Comparison of ENCODE assay signal across 5 cellular contexts in the genomic region with DNA sequence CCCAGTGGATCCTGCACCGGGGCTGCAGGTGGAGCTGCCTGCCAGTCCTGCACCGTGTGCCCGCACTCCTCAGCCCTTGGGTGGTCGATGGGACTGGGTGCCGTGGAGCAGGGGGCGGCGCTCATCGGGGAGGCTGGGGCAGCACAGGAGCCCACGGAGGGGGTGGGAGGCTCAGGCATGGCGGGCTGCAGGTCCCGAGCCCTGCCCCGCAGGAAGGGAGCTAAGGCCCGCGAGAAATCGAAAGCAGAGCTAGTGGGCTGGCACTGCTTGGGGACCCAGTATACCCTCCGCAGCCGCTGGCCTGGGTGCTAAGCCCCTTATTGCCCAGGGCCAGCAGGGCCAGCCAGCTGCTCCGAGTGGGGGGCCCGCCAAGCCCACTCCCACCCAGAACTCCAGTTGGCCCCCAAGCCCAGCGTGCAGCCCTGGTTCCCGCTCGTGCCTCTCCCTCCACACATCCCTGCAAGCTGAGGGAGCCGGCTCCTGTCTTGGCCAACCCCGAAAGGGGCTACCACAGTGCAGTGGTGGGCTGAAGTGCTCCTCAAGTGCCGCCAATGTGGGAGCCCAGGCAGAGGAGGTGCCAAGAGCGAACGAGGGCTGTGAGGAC. TPM values are rescaled to one million over a fixed set of nuclear protein-coding genes. Genes with fewer than 3 reads are reported as not detected.
"Had no signal": no experiment of that assay in that cellular context is flagged by ENCODE, and none has a peak within 500 bp of the region (broad histone marks: within the 10 kb centered on the region; RNA-seq: fewer than 3 reads in every experiment).

No MANE protein-coding gene starts in this region.

RNA-seq across cellular contexts. Expression of gene OR5AL1, which starts 10.5 kb away (rescaled TPM):
- total RNA-seq: GM23338, H1, H9, HT-29, IMR-90 had no signal
- polyA plus RNA-seq: GM23338, H1, IMR-90 had no signal

RNA-seq across cellular contexts. Expression of gene OR8U1, which starts 26.5 kb away (rescaled TPM):
- total RNA-seq: GM23338, H1, H9, HT-29, IMR-90 had no signal
- polyA plus RNA-seq: GM23338, H1, IMR-90 had no signal

RNA-seq across cellular contexts. Expression of gene OR8J1, which starts 47.9 kb away (rescaled TPM):
- total RNA-seq: GM23338, H1, H9, HT-29, IMR-90 had no signal
- polyA plus RNA-seq: GM23338, H1, IMR-90 had no signal

RNA-seq across cellular contexts. Expression of gene OR8K1, which starts 56.1 kb away (rescaled TPM):
- total RNA-seq: GM23338, H1, H9, HT-29, IMR-90 had no signal
- polyA plus RNA-seq: GM23338, H1, IMR-90 had no signal
